ENCODE assay signal across 8 cellular contexts in genomic region chr4:15682790-15683495, GRCh38. TPM values are rescaled to one million over a fixed set of nuclear protein-coding genes. Genes with fewer than 3 reads are reported as not detected.
A peak's percentile ranks its signal among the peaks of the same experiment; 100 is the strongest.
DNase-seq lines count a peak whose midpoint lies in the region; ATAC-seq, FAIRE-seq and TF ChIP-seq lines count a peak whose summit lies in the region.

No MANE protein-coding gene starts in this region.

- ATAC-seq in pancreas (no peak), HG03108 (IDR thresholded peaks at IDR 0.05; ENCODE audit: unreplicated experiment) (no peak), HG03354 (IDR thresholded peaks at IDR 0.05; ENCODE audit: poor library complexity, severe bottlenecking, unreplicated experiment) (no peak), HG03432 (IDR thresholded peaks at IDR 0.05; ENCODE audit: unreplicated experiment) (no peak)

- H3K9ac ChIP-seq in ES-I3 (ENCODE audit: low read depth, low read length) (peak overlapping the region; percentile 91), NT2/D1 (ENCODE audit: insufficient read length, low read depth) (peak overlapping the region; percentile 99), H1 (replicated peaks in 1 of 4; ENCODE audit: extremely low read depth in 1 of 4, low read depth in 3 of 4, low read length in 3 of 4) (peak overlapping the region in 2 of 4 experiments; percentile 94; a peak in 3 of 7 replicates)

- no peak overlapping the region for H2BK12ac ChIP-seq in H1 (ENCODE audit: low read depth, low read length)

- 68 to 100% methylated on average over 1 to 6 of the region's 6 CpGs for WGBS in H1 (ENCODE audit: extremely low coverage in 1 of 2, insufficient coverage in 1 of 2, insufficient read length in 1 of 2, insufficient replicate concordance in 2 of 2, low coverage in 1 of 2, low lambda C conversion rate in 2 of 2, missing lambda C conversion rate in 1 of 2), 2 experiments
- 58 to 61% methylated on average over 6 of the region's 6 CpGs for WGBS in pancreas, 2 donors

- no peaks in the 10 kb centered on the region; the same call in 1 of the 2 replicates for H3K79me1 ChIP-seq in H1 (ENCODE audit: low read depth, low read length)

- no peak overlapping the region for H2BK15ac ChIP-seq in H1 (ENCODE audit: low read length)

- TF ChIP-seq CTCF in H1 (IDR thresholded peaks at IDR 0.05; ENCODE audit: control extremely low read depth in 1 of 3, insufficient read depth in 1 of 3, low read depth in 1 of 3, low read length in 3 of 3) (no peak), pancreas (IDR thresholded peaks at IDR 0.05) (no peak)

- H3K4me2 ChIP-seq in H1 (ENCODE audit: insufficient read depth in 1 of 2, low read depth in 2 of 2, low read length in 2 of 2), result peak overlapping the region; percentile 79 to 98

- H3K27me3 ChIP-seq in NT2/D1 (ENCODE audit: insufficient read depth, insufficient read length) (no peaks in the 10 kb centered on the region), H1 (replicated peaks in 1 of 4; ENCODE audit: control insufficient read depth in 3 of 4, extremely low read depth in 1 of 4, insufficient read depth in 3 of 4, low read length in 3 of 4) (no peaks in the 10 kb centered on the region), pancreas (no peaks in the 10 kb centered on the region)

- no peak overlapping the region for H3K14ac ChIP-seq in H1 (ENCODE audit: insufficient read length)

- no peak overlapping the region for H3K56ac ChIP-seq in H1 (replicated peaks; ENCODE audit: insufficient read length, low read depth, low read length)

- no peak overlapping the region for H2BK5ac ChIP-seq in H1 (ENCODE audit: low read depth, low read length)

- H4K20me1 ChIP-seq in H1 (replicated peaks in 1 of 2; ENCODE audit: control insufficient read depth in 1 of 2, insufficient read depth in 2 of 2, low read length in 2 of 2), result no peaks in the 10 kb centered on the region

- no peak overlapping the region for H2AK5ac ChIP-seq in H1 (ENCODE audit: low read depth, low read length)

- no peak overlapping the region for H3K27ac ChIP-seq in H1 (ENCODE audit: low read depth, low read length)
- peak overlapping the region in 2 of 4 donors; percentile 92 to 95 for H3K27ac ChIP-seq in pancreas

- H3K79me2 ChIP-seq in H1 (ENCODE audit: control insufficient read depth in 1 of 2, insufficient read depth in 2 of 2, low read length in 2 of 2), result peaks cover 3 to 55% of the 10 kb centered on the region in 2 experiments; a peak in 3 of 4 replicates

- no peaks in the 10 kb centered on the region; the same call in 1 of the 2 replicates for H3K36me3 ChIP-seq in ES-I3 (ENCODE audit: insufficient read depth, low read length)
- H3K36me3 ChIP-seq in NT2/D1 (ENCODE audit: insufficient read depth, insufficient read length, low read length), result peaks cover 57% of the 10 kb centered on the region
- peaks cover 2 to 18% (median 7%) of the 10 kb centered on the region in 4 experiments; a peak in 4 of 8 replicates for H3K36me3 ChIP-seq in H1 (ENCODE audit: control insufficient read depth in 2 of 4, insufficient read depth in 4 of 4, low read length in 3 of 4)
- peaks cover 0 to 4% (median 0%) of the 10 kb centered on the region in 3 donors for H3K36me3 ChIP-seq in pancreas

- no peak overlapping the region for H3K18ac ChIP-seq in H1 (ENCODE audit: extremely low read depth, low read length)

- no peak overlapping the region for H3K4ac ChIP-seq in H1 (replicated peaks; ENCODE audit: insufficient read length, low read depth, low read length)

- CTCF ChIA-PET in H1 (lab: Charles Lee; ENCODE audit: partially characterized antibody), result interaction anchor here (0.8 to 1.6 kb wide), 5 partner anchors 13 to 49 kb away, joined by 3 to 6 read pairs (median 4); no protein-coding TSS in a partner anchor

- in situ Hi-C loops in ACHN (cut with HindIII; ENCODE audit: low pct_ligation_motif_present, low pct_unique_long_range_greater_than_20kb, low sequenced_read_pairs), result no loop called here

- TF ChIP-seq RAD21 in H1 (IDR thresholded peaks at IDR 0.05 in 1 of 2, conservative IDR thresholded peaks at IDR 0.05 in 1 of 2; ENCODE audit: low read depth in 2 of 2, low read length in 2 of 2), result no peak

- no peak overlapping the region for H4K5ac ChIP-seq in H1 (ENCODE audit: insufficient read length, low read depth, low read length)

- TF ChIP-seq POLR2A in H1 (IDR thresholded peaks at IDR 0.05; ENCODE audit: control extremely low read depth in 1 of 2, low read depth in 2 of 2, low read length in 2 of 2), result no peak

- FAIRE-seq in H1 (lab: Jason Lieb, UNC), result no peak
- no peak for FAIRE-seq in pancreas (lab: Jason Lieb, UNC)

- no peak overlapping the region for H2BK20ac ChIP-seq in H1 (ENCODE audit: low read length)

- POLR2A ChIA-PET in H1 (lab: Charles Lee; ENCODE audit: partially characterized antibody), result interaction anchor here (0.8 to 4.0 kb wide), 5 partner anchors 9 to 27 kb away, joined by 3 to 64 read pairs (median 8); partner anchors contain the start of gene FBXL5

- H3K9me3 ChIP-seq in ES-I3 (ENCODE audit: control insufficient read depth, insufficient read depth, low read length) (no peaks in the 10 kb centered on the region), NT2/D1 (ENCODE audit: insufficient read depth, low read length) (peaks cover 20% of the 10 kb centered on the region), H1 (ENCODE audit: insufficient read depth in 2 of 2, low read depth in 1 of 2, low read length in 1 of 2) (no peaks in the 10 kb centered on the region), pancreas (no peaks in the 10 kb centered on the region)

- H3K4me3 ChIP-seq in NT2/D1 (ENCODE audit: insufficient read length, low read depth), result peak overlapping the region; percentile 89
- H3K4me3 ChIP-seq in H1 (ENCODE audit: extremely low read depth in 1 of 4, insufficient read depth in 2 of 4, low read depth in 3 of 4, low read length in 4 of 4), result peak overlapping the region; percentile 86 to 97 (median 91)
- peak overlapping the region in 3 of 4 donors; percentile 49 to 78 (median 66) for H3K4me3 ChIP-seq in pancreas

- H3K23ac ChIP-seq in H1 (ENCODE audit: insufficient read length), result no peak overlapping the region

- no peak overlapping the region for H4K8ac ChIP-seq in H1 (ENCODE audit: extremely low read depth, insufficient read depth, low read length)

- H3K23me2 ChIP-seq in H1 (ENCODE audit: low read depth, low read length), result peaks cover 3% of the 10 kb centered on the region

- H4K91ac ChIP-seq in H1 (replicated peaks; ENCODE audit: insufficient read length, low read length), result no peak overlapping the region

- H2BK120ac ChIP-seq in H1 (replicated peaks; ENCODE audit: low read depth, low read length), result no peak overlapping the region

- H2AFZ ChIP-seq in H1 (ENCODE audit: low read length), result no peak overlapping the region

- H3K4me1 ChIP-seq in ES-I3 (ENCODE audit: insufficient read depth, low read length) (peaks cover 18% of the 10 kb centered on the region), NT2/D1 (ENCODE audit: insufficient read depth, insufficient read length) (no peaks in the 10 kb centered on the region), H1 (replicated peaks in 1 of 4; ENCODE audit: control insufficient read depth in 3 of 4, insufficient read depth in 4 of 4, low read length in 3 of 4) (peaks cover 2 to 15% (median 9%) of the 10 kb centered on the region in 4 experiments; a peak in 4 of 7 replicates), pancreas (peaks cover 9 to 21% (median 10%) of the 10 kb centered on the region in 3 donors)

- intact Hi-C loops in pancreas (cut with DNase I), result no loop called here

- TF ChIP-seq EP300 in H1 (IDR thresholded peaks at IDR 0.05; ENCODE audit: borderline replicate concordance in 1 of 2, low read depth in 2 of 2, low read length in 2 of 2), result no peak

- DNase-seq in NT2/D1 (ENCODE audit: low read depth, low spot score) (no peak), H1 (ENCODE audit: low read depth in 1 of 2, low spot score in 2 of 2) (no peak), pancreas (no peak), ACHN (no peak)

TF ChIP-seq in H1, 55 proteins besides CTCF, POLR2A, EP300 and RAD21:
- no peak for TF ChIP-seq GTF2F1 (IDR thresholded peaks at IDR 0.05; ENCODE audit: borderline replicate concordance, low read depth, low read length)
- no peak for TF ChIP-seq SRF (IDR thresholded peaks at IDR 0.05; ENCODE audit: low read depth, low read length)

RNA-seq across cellular contexts. Expression of gene FAM200B, which starts 1.3 kb away (rescaled TPM):
- 21.9 and 23.7 TPM in 2 replicates for total RNA-seq in H1 (2021; fragmentation: NEBNext Ultra II Directional; extraction: Animal tissue kit (Norgen Biotek cat#: 25700))
- polyA plus RNA-seq in H1 (2011; rRNA removed) (10.7 and 11.9 TPM in 2 replicates), pancreas (10 to 100 TPM; 24.8 to 36.0 TPM)
- polyA plus RNA-seq in H1 (2011; cell fraction: cytosol; rRNA removed), result 16.0 TPM
- 10.3 TPM for polyA plus RNA-seq in H1 (2011; cell fraction: nucleus; rRNA removed)
- polyA plus RNA-seq in H1 (2012, experiment 1 of 2), result 15.2 to 33.0 TPM (median 21.7 TPM) in 4 replicates
- polyA plus RNA-seq in H1 (2012, experiment 2 of 2), result 11.6 TPM
- polyA plus RNA-seq in H1 (2013, experiment 1 of 2), result 45.1 TPM
- 44.9 TPM for polyA plus RNA-seq in H1 (2013, experiment 2 of 2)
- 2.7 and 7.3 TPM in 2 replicates for polyA minus RNA-seq in H1 (2011; rRNA and poly(A)+ RNA removed)
- polyA minus RNA-seq in H1 (2011; cell fraction: cytosol; rRNA and poly(A)+ RNA removed), result 8.1 TPM
- 14.7 TPM for polyA minus RNA-seq in H1 (2011; cell fraction: nucleus; rRNA and poly(A)+ RNA removed)
- total RNA-seq in pancreas, result 10 to 100 TPM in 5 of 6 donors, 1 to 10 TPM in 1; 8.6 to 19.3 (median 13.9) TPM

RNA-seq across cellular contexts. Expression of gene BST1, which starts 19.9 kb away (rescaled TPM):
- 0.52 TPM in 1 of 2 replicates, not detected in the other for total RNA-seq in H1 (2021; fragmentation: NEBNext Ultra II Directional; extraction: Animal tissue kit (Norgen Biotek cat#: 25700))
- polyA plus RNA-seq in H1 (2011; rRNA removed) (0.20 and 0.54 TPM in 2 replicates), pancreas (under 1 TPM; 0.49 to 0.63 TPM)
- polyA plus RNA-seq in H1 (2011; cell fraction: cytosol; rRNA removed), result 0.32 TPM
- 0.53 TPM for polyA plus RNA-seq in H1 (2011; cell fraction: nucleus; rRNA removed)
- polyA plus RNA-seq in H1 (2012, experiment 1 of 2), result 0.84 to 1.00 TPM (median 0.87 TPM) in 4 replicates
- polyA plus RNA-seq in H1 (2012, experiment 2 of 2), result 0.52 TPM
- 0.49 TPM for polyA plus RNA-seq in H1 (2013, experiment 1 of 2)
- polyA plus RNA-seq in H1 (2013, experiment 2 of 2), result 0.39 TPM
- polyA minus RNA-seq in H1 (2011; rRNA and poly(A)+ RNA removed), result 0.16 and 0.80 TPM in 2 replicates
- not detected for polyA minus RNA-seq in H1 (2011; cell fraction: cytosol; rRNA and poly(A)+ RNA removed)
- polyA minus RNA-seq in H1 (2011; cell fraction: nucleus; rRNA and poly(A)+ RNA removed), result not detected
- 1 to 10 TPM in 2 of 6 donors, under 1 TPM in 4; 0.24 to 2.8 (median 0.41) TPM for total RNA-seq in pancreas

RNA-seq across cellular contexts. Expression of gene FBXL5, which starts 27.8 kb away (rescaled TPM):
- 62.7 and 62.8 TPM in 2 replicates for total RNA-seq in H1 (2021; fragmentation: NEBNext Ultra II Directional; extraction: Animal tissue kit (Norgen Biotek cat#: 25700))
- polyA plus RNA-seq in H1 (2011; rRNA removed) (26.5 and 34.6 TPM in 2 replicates), pancreas (10 to 100 TPM; 17.6 to 39.2 TPM)
- 37.0 TPM for polyA plus RNA-seq in H1 (2011; cell fraction: cytosol; rRNA removed)
- polyA plus RNA-seq in H1 (2011; cell fraction: nucleus; rRNA removed), result 18.9 TPM
- polyA plus RNA-seq in H1 (2012, experiment 1 of 2), result 33.3 to 44.9 TPM (median 40.0 TPM) in 4 replicates
- polyA plus RNA-seq in H1 (2012, experiment 2 of 2), result 3.5 TPM
- 25.0 TPM for polyA plus RNA-seq in H1 (2013, experiment 1 of 2)
- 24.1 TPM for polyA plus RNA-seq in H1 (2013, experiment 2 of 2)
- 52.5 and 53.5 TPM in 2 replicates for polyA minus RNA-seq in H1 (2011; rRNA and poly(A)+ RNA removed)
- 43.4 TPM for polyA minus RNA-seq in H1 (2011; cell fraction: cytosol; rRNA and poly(A)+ RNA removed)
- polyA minus RNA-seq in H1 (2011; cell fraction: nucleus; rRNA and poly(A)+ RNA removed), result 117 TPM
- total RNA-seq in pancreas, result 10 to 100 TPM; 26.5 to 36.4 (median 31.9) TPM
